Comparison of ENCODE assay signal across 21 cellular contexts in genomic region chr1:99571092-99571734, GRCh38.
A peak's percentile ranks its signal among the peaks of the same experiment; 100 is the strongest.
DNase-seq lines count a peak whose midpoint lies in the region; ATAC-seq, FAIRE-seq and TF ChIP-seq lines count a peak whose summit lies in the region.
"Had no signal": no experiment of that assay in that cellular context is flagged by ENCODE, and none has a peak within 500 bp of the region (broad histone marks: within the 10 kb centered on the region; RNA-seq: fewer than 3 reads in every experiment).

No MANE protein-coding gene starts in this region.

- H4K20me1 ChIP-seq in SK-N-SH (ENCODE audit: insufficient read depth) = no peaks in the 10 kb centered on the region

- no peak overlapping the region for H3K4me2 ChIP-seq in SK-N-SH
- H3K4me2 ChIP-seq: A549 had no signal

- H2AFZ ChIP-seq in SK-N-SH (ENCODE audit: low read depth) = no peak overlapping the region

- H3K9me3 ChIP-seq in SK-N-SH = no peaks in the 10 kb centered on the region
- no peaks in the 10 kb centered on the region for H3K9me3 ChIP-seq in left lung
- H3K9me3 ChIP-seq: A549, Caco-2 had no signal

- H3K9me2 ChIP-seq in SK-N-SH = no peaks in the 10 kb centered on the region

- FAIRE-seq in endometrium (lab: Jason Lieb, UNC) = peak; percentile 92
- no peak for FAIRE-seq in HTR-8/SVneo (lab: Jason Lieb, UNC)
- FAIRE-seq: A549, GM12878, GM19239, H1, K562 had no signal

- no peaks in the 10 kb centered on the region for H3F3A ChIP-seq in SK-N-SH (replicated peaks; ENCODE audit: insufficient read depth)

- CTCF ChIA-PET in SK-N-SH (lab: Yijun Ruan, JAX) = no interaction called here

- intact Hi-C loops in left lung (cut with DNase I) = no loop called here

- no peak overlapping the region for H3K27ac ChIP-seq in SK-N-SH (ENCODE audit: low read depth in 2 of 2, low read length in 1 of 2)
- no peak overlapping the region for H3K27ac ChIP-seq in caudate nucleus (ENCODE audit: low read depth, low read length)
- H3K27ac ChIP-seq in left lung = no peak overlapping the region
- H3K27ac ChIP-seq: 22Rv1, A549, C4-2B had no signal

- H3K4me1 ChIP-seq in SK-N-SH (ENCODE audit: control insufficient read depth in 1 of 2, insufficient read depth in 2 of 2, low read depth in 1 of 2, low read length in 1 of 2) (no peaks in the 10 kb centered on the region; a peak in 1 of 4 replicates), left lung (no peaks in the 10 kb centered on the region)

- no peak for DNase-seq in SK-N-SH
- peak; percentile 1 for DNase-seq in NCI-H69 (lab: John Stamatoyannopoulos, UW)
- DNase-seq in HTR-8/SVneo (ENCODE audit: insufficient read length, low spot score) = no peak
- no peak for DNase-seq in caudate nucleus (lab: John Stamatoyannopoulos, UW)
- DNase-seq in left lung = no peak
- DNase-seq: AML-193; Caco-2; CD4-positive, alpha-beta T cell; DMS153; DMS79; GF-D8; H9 had no signal

- TF ChIP-seq EP300 in SK-N-SH (IDR thresholded peaks at IDR 0.05; ENCODE audit: borderline replicate concordance in 1 of 2, low read depth in 1 of 2, low read length in 1 of 2) = no peak

- POLR2A ChIA-PET in SK-N-SH (lab: Yijun Ruan, JAX) = no interaction called here

- no peak overlapping the region for H3K9ac ChIP-seq in SK-N-SH

- no peak for ATAC-seq in SK-N-SH treated with all-trans-retinoic acid at 6 μM for 48 hours
- no peak for ATAC-seq in left lung
- ATAC-seq: A549 had no signal

- TF ChIP-seq CTCF in SK-N-SH (IDR thresholded peaks at IDR 0.05) = no peak
- TF ChIP-seq CTCF in left lung (IDR thresholded peaks at IDR 0.05) = no peak

- H3K36me3 ChIP-seq in SK-N-SH (replicated peaks in 1 of 2; ENCODE audit: control insufficient read depth in 1 of 2, insufficient read depth in 2 of 2, low read length in 1 of 2) (no peaks in the 10 kb centered on the region), left lung (no peaks in the 10 kb centered on the region)

- 67% methylated on average over 6 of the region's 6 CpGs for WGBS in SK-N-SH (ENCODE audit: low lambda C conversion rate)

- H3K27me3 ChIP-seq in SK-N-SH (ENCODE audit: insufficient read depth) = no peaks in the 10 kb centered on the region
- no peaks in the 10 kb centered on the region for H3K27me3 ChIP-seq in left lung

- H3K4me3 ChIP-seq in SK-N-SH (ENCODE audit: low read depth in 2 of 2, low read length in 1 of 2) (no peak overlapping the region), left lung (no peak overlapping the region)
- H3K4me3 ChIP-seq: A549, GM12878, K562 had no signal

- TF ChIP-seq RAD21 in SK-N-SH (IDR thresholded peaks at IDR 0.05; ENCODE audit: low read length) = no peak

- no peaks in the 10 kb centered on the region for H3K79me2 ChIP-seq in SK-N-SH (ENCODE audit: insufficient read depth)

TF ChIP-seq in SK-N-SH treated with all-trans-retinoic acid at 6 μM for 48 hours, 23 proteins besides CTCF, POLR2A, EP300 and RAD21:
- TF ChIP-seq ISL1 (CRISPR knock-in tag; IDR thresholded peaks at IDR 0.05) (peak; percentile 35; the same call in 1 of the 2 replicates), PPARA (CRISPR knock-in tag; IDR thresholded peaks at IDR 0.05; ENCODE audit: borderline replicate concordance) (no peak), CSDC2 (CRISPR knock-in tag; IDR thresholded peaks at IDR 0.05) (no peak)

TF ChIP-seq in SK-N-SH, 30 proteins besides CTCF, POLR2A, EP300 and RAD21:
- no peak for TF ChIP-seq TEAD4 (IDR thresholded peaks at IDR 0.05; ENCODE audit: borderline replicate concordance, insufficient read depth)
- TF ChIP-seq SMC3 (IDR thresholded peaks at IDR 0.05; ENCODE audit: low read depth, low read length) = no peak
- TF ChIP-seq FOXM1 (IDR thresholded peaks at IDR 0.05; ENCODE audit: low read depth) = no peak
- TF ChIP-seq, protein P1, sequence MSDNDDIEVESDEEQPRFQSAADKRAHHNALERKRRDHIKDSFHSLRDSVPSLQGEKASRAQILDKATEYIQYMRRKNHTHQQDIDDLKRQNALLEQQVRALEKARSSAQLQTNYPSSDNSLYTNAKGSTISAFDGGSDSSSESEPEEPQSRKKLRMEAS (IDR thresholded peaks at IDR 0.05; ENCODE audit: low read depth) = no peak
- TF ChIP-seq FOXJ3 (CRISPR knock-in tag; IDR thresholded peaks at IDR 0.05) = no peak
- no peak for TF ChIP-seq TAF1 (IDR thresholded peaks at IDR 0.05; ENCODE audit: borderline replicate concordance, low read depth, low read length)
- TF ChIP-seq NRF1 (IDR thresholded peaks at IDR 0.05; ENCODE audit: low read depth, low read length) = no peak
- TF ChIP-seq CHD2 (IDR thresholded peaks at IDR 0.05; ENCODE audit: low read length, partially characterized antibody) = no peak
- no peak for TF ChIP-seq TCF12 (IDR thresholded peaks at IDR 0.05)
- TF ChIP-seq USF2 (IDR thresholded peaks at IDR 0.05; ENCODE audit: borderline replicate concordance, low read depth, low read length) = no peak
- no peak for TF ChIP-seq FOSL2 (IDR thresholded peaks at IDR 0.05; ENCODE audit: borderline replicate concordance, low read depth)
